In the genomic region with DNA sequence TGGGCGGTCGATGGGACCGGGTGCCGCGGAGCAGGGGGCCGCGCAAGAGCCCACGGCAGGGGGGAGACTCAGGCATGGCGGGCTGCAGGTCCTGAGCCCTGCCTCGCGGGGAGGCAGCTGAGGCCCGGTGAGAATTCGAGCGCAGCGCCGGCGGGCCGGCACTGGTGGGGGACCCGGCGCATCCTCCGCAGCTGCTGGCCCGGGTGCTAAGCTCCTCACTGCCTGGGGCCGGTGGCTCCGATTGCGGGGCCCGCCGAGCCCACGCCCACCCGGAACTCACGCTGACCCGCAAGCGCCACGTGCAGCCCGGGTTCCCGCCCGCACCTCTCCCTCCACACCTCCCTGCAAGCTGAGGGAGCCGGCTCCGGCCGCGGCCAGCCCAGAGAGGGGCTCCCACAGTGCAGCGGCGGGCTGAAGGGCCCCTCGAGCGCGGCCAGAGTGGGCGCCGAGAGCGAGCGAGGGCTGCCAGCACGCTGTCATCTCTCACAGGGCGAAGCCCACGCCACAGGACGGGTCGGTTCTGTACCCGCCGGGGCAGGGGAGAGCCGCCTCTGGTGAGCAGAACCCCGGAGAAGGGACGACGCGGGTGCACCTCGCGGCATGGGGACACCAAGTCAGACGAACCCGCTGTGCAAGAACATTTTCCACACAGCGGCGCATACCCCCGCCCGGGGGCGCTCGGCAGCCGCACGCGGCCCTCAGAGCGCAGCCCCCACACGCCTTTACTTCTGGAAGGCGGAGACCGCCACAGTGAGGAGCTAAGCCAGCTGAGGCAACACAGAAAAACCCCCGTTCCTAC, we compare ENCODE assay signal across 8 cellular contexts. TPM values are rescaled to one million over a fixed set of nuclear protein-coding genes. Genes with fewer than 3 reads are reported as not detected.
A peak's percentile ranks its signal among the peaks of the same experiment; 100 is the strongest.
DNase-seq lines count a peak whose midpoint lies in the region; TF ChIP-seq lines count a peak whose summit lies in the region.

No MANE protein-coding gene starts in this region.

- 64% methylated on average over 10 of the region's 79 CpGs for WGBS in suprapubic skin

- DNase-seq in T-helper 1 cell (no peak), suprapubic skin (ENCODE audit: low spot score in 2 of 2) (no peak), DMS79 treated with DMSO at 0.1 percent for 48 hours (lab: John Stamatoyannopoulos, UW) (no peak), DMS 273 (lab: John Stamatoyannopoulos, UW; ENCODE audit: unreplicated experiment) (no peak), DMS114 treated with DMSO at 0.1 percent for 48 hours (lab: John Stamatoyannopoulos, UW; ENCODE audit: unreplicated experiment) (no peak)
- no peak for DNase-seq in activated CD4-positive, alpha-beta memory T cell treated with anti-CD3 and anti-CD28 coated beads, Interleukin-2, amount 10 ng/mL, durations not matched to agents 7 days and 5 days

- H3K27ac Mint-ChIP-seq in T-helper 1 cell treated with Interleukin-12 subunit alpha and Interleukin-12 subunit beta and Interleukin-4 antibody, amounts not matched to agents 30 μg/mL and 1 μg/mL, for 36 hours, result no peak overlapping the region
- H3K27ac Mint-ChIP-seq in activated CD4-positive, alpha-beta memory T cell treated with anti-CD3 and anti-CD28 coated beads, Interleukin-2, amount 10 ng/mL, durations not matched to agents 7 days and 5 days, result peak overlapping the region; percentile 90

- no peaks in the 10 kb centered on the region for H3K27me3 Mint-ChIP-seq in T-helper 1 cell treated with Interleukin-12 subunit alpha and Interleukin-12 subunit beta and Interleukin-4 antibody, amounts not matched to agents 30 μg/mL and 1 μg/mL, for 36 hours (ENCODE audit: low read depth)
- H3K27me3 Mint-ChIP-seq in activated CD4-positive, alpha-beta memory T cell treated with anti-CD3 and anti-CD28 coated beads, Interleukin-2, amount 10 ng/mL, durations not matched to agents 7 days and 5 days, result no peaks in the 10 kb centered on the region

- TF ChIP-seq POLR2A in suprapubic skin (IDR thresholded peaks at IDR 0.05), result no peak

- no peaks in the 10 kb centered on the region for H3K9me3 ChIP-seq in iPS-15b (ENCODE audit: control insufficient read depth, insufficient read depth, low read length)
- H3K9me3 ChIP-seq in suprapubic skin, result no peaks in the 10 kb centered on the region

- TF ChIP-seq CTCF in suprapubic skin (IDR thresholded peaks at IDR 0.05), result no peak

- H3K4me1 Mint-ChIP-seq in T-helper 1 cell treated with Interleukin-12 subunit alpha and Interleukin-12 subunit beta and Interleukin-4 antibody, amounts not matched to agents 30 μg/mL and 1 μg/mL, for 36 hours (ENCODE audit: low read depth), result peaks cover 19% of the 10 kb centered on the region
- H3K4me1 Mint-ChIP-seq in activated CD4-positive, alpha-beta memory T cell treated with anti-CD3 and anti-CD28 coated beads, Interleukin-2, amount 10 ng/mL, durations not matched to agents 7 days and 5 days, result peaks cover 35% of the 10 kb centered on the region

- peak overlapping the region; percentile 56 for H3K4me3 ChIP-seq in iPS-15b (ENCODE audit: low read depth, low read length)
- peak overlapping the region; percentile 89 for H3K4me3 ChIP-seq in suprapubic skin

- no peak overlapping the region for H3K9ac ChIP-seq in iPS-15b (ENCODE audit: low read depth, low read length)

- peak overlapping the region; percentile 73 for H3K27ac ChIP-seq in suprapubic skin

- CTCF ChIA-PET in activated CD4-positive, alpha-beta memory T cell treated with anti-CD3 and anti-CD28 coated beads, Interleukin-2, amount 10 ng/mL, durations not matched to agents 7 days and 5 days (lab: Charles Lee), result interaction anchor here (0.9 to 4.6 kb wide), 10 partner anchors 13 to 268 kb away, joined by 3 to 29 read pairs (median 6); partner anchors contain the start of genes ADSS1 and ZBTB42

- TF ChIP-seq EP300 in suprapubic skin (IDR thresholded peaks at IDR 0.05), result no peak

- no peaks in the 10 kb centered on the region for H3K9me3 Mint-ChIP-seq in T-helper 1 cell treated with Interleukin-12 subunit alpha and Interleukin-12 subunit beta and Interleukin-4 antibody, amounts not matched to agents 30 μg/mL and 1 μg/mL, for 36 hours
- H3K9me3 Mint-ChIP-seq in activated CD4-positive, alpha-beta memory T cell treated with anti-CD3 and anti-CD28 coated beads, Interleukin-2, amount 10 ng/mL, durations not matched to agents 7 days and 5 days, result no peaks in the 10 kb centered on the region

- H3K36me3 ChIP-seq in iPS-15b (ENCODE audit: control insufficient read depth, insufficient read depth, low read length) (peaks cover 17% of the 10 kb centered on the region), suprapubic skin (peaks cover 17% of the 10 kb centered on the region)

- H3K4me1 ChIP-seq in iPS-15b (ENCODE audit: control insufficient read depth, insufficient read depth, low read length) (no peaks in the 10 kb centered on the region), suprapubic skin (peaks cover 60% of the 10 kb centered on the region)

- peak overlapping the region; percentile 88 for H3K4me3 Mint-ChIP-seq in T-helper 1 cell treated with Interleukin-12 subunit alpha and Interleukin-12 subunit beta and Interleukin-4 antibody, amounts not matched to agents 30 μg/mL and 1 μg/mL, for 36 hours
- H3K4me3 Mint-ChIP-seq in activated CD4-positive, alpha-beta memory T cell treated with anti-CD3 and anti-CD28 coated beads, Interleukin-2, amount 10 ng/mL, durations not matched to agents 7 days and 5 days, result peak overlapping the region; percentile 78

- peaks cover 4% of the 10 kb centered on the region for H3K36me3 Mint-ChIP-seq in T-helper 1 cell treated with Interleukin-12 subunit alpha and Interleukin-12 subunit beta and Interleukin-4 antibody, amounts not matched to agents 30 μg/mL and 1 μg/mL, for 36 hours (ENCODE audit: low read depth)
- H3K36me3 Mint-ChIP-seq in activated CD4-positive, alpha-beta memory T cell treated with anti-CD3 and anti-CD28 coated beads, Interleukin-2, amount 10 ng/mL, durations not matched to agents 7 days and 5 days (ENCODE audit: low read depth), result peaks cover 9% of the 10 kb centered on the region

- H3K27me3 ChIP-seq in iPS-15b (ENCODE audit: control insufficient read depth, insufficient read depth, low read length) (no peaks in the 10 kb centered on the region), suprapubic skin (no peaks in the 10 kb centered on the region)

- POLR2A ChIA-PET in activated CD4-positive, alpha-beta memory T cell treated with anti-CD3 and anti-CD28 coated beads, Interleukin-2, amount 10 ng/mL, durations not matched to agents 7 days and 5 days (lab: Charles Lee), result interaction anchor here (0.7 to 3.2 kb wide), 28 partner anchors 10 to 1190 kb away, joined by 3 to 29 read pairs (median 6); partner anchors contain the start of genes ADSS1, BAG5, CDCA4 and GPR132

RNA-seq across cellular contexts. Expression of gene SIVA1, which starts 1.2 kb away (rescaled TPM):
- total RNA-seq in activated CD4-positive, alpha-beta memory T cell treated with anti-CD3 and anti-CD28 coated beads, Interleukin-2, amount 10 ng/mL, durations not matched to agents 7 days and 5 days, result 10 to 100 TPM; 87.0 to 96.2 TPM
- 100 to 1,000 TPM in 3 of 4 donors, 10 to 100 TPM in 1; 94.0 to 159 (median 142) TPM for total RNA-seq in suprapubic skin

RNA-seq across cellular contexts. Expression of gene ADSS1, which starts 27.7 kb away (rescaled TPM):
- total RNA-seq in activated CD4-positive, alpha-beta memory T cell treated with anti-CD3 and anti-CD28 coated beads, Interleukin-2, amount 10 ng/mL, durations not matched to agents 7 days and 5 days, result 1 to 10 TPM in 1 of 2 experiments, under 1 TPM in 1; 0.98 to 1.2 TPM
- 10 to 100 TPM in 2 of 4 donors, 1 to 10 TPM in 2; 2.8 to 12.4 (median 9.0) TPM for total RNA-seq in suprapubic skin

RNA-seq across cellular contexts. Expression of gene AKT1, which starts 43.8 kb away (rescaled TPM):
- total RNA-seq in activated CD4-positive, alpha-beta memory T cell treated with anti-CD3 and anti-CD28 coated beads, Interleukin-2, amount 10 ng/mL, durations not matched to agents 7 days and 5 days, result 100 to 1,000 TPM; 157 to 162 TPM
- total RNA-seq in suprapubic skin, result 10 to 100 TPM; 63.1 to 77.6 (median 70.4) TPM

RNA-seq across cellular contexts. Expression of gene ZBTB42, which starts 49.2 kb away (rescaled TPM):
- total RNA-seq in activated CD4-positive, alpha-beta memory T cell treated with anti-CD3 and anti-CD28 coated beads, Interleukin-2, amount 10 ng/mL, durations not matched to agents 7 days and 5 days, result 1 to 10 TPM; 4.9 to 5.5 TPM
- 1 to 10 TPM; 3.7 to 9.8 (median 7.8) TPM for total RNA-seq in suprapubic skin
